ENCODE assay signal across 11 cellular contexts in genomic region chr13:34207334-34207733, GRCh38.
DNase-seq lines count a peak whose midpoint lies in the region; ATAC-seq and TF ChIP-seq lines count a peak whose summit lies in the region.
"Had no signal": no experiment of that assay in that cellular context is flagged by ENCODE, and none has a peak within 500 bp of the region (broad histone marks: within the 10 kb centered on the region; RNA-seq: fewer than 3 reads in every experiment).

No MANE protein-coding gene starts in this region.

- no peak for TF ChIP-seq CTCF in HCT116 (IDR thresholded peaks at IDR 0.05 in 2 of 3, conservative IDR thresholded peaks at IDR 0.05 in 1 of 3; ENCODE audit: borderline replicate concordance in 1 of 3, insufficient read depth in 1 of 3, low read depth in 2 of 3, low read length in 2 of 3)
- TF ChIP-seq CTCF in left ventricle myocardium inferior (IDR thresholded peaks at IDR 0.05; ENCODE audit: borderline replicate concordance): no peak

- H3K79me2 ChIP-seq in HCT116 (ENCODE audit: insufficient read depth, low read length): no peaks in the 10 kb centered on the region

- peak overlapping the region; percentile 49 for H2AFZ ChIP-seq in HCT116 (ENCODE audit: low read depth, low read length, poor library complexity, severe bottlenecking)

- H3K9me2 ChIP-seq in HCT116 (ENCODE audit: insufficient read depth): no peaks in the 10 kb centered on the region

- no peak for TF ChIP-seq POLR2A in HCT116 (IDR thresholded peaks at IDR 0.05; ENCODE audit: borderline replicate concordance, extremely low read depth, insufficient read depth, insufficient read length)

- no peaks in the 10 kb centered on the region for H3K36me3 ChIP-seq in HCT116 (ENCODE audit: control insufficient read depth in 1 of 2, insufficient read depth in 2 of 2, low read length in 2 of 2)
- H3K36me3 ChIP-seq in adipocyte (ENCODE audit: control insufficient read depth, insufficient read depth, low read length, severe bottlenecking): no peaks in the 10 kb centered on the region
- H3K36me3 ChIP-seq in left ventricle myocardium inferior: no peaks in the 10 kb centered on the region
- H3K36me3 ChIP-seq: Peyer's patch had no signal

- RAD21 ChIA-PET in HCT116 (lab: Charles Lee; ENCODE audit: low non-redundant PET in 1 of 2, low total read pairs in 2 of 2, uncharacterized antibody in 2 of 2, unreplicated experiment in 2 of 2): no interaction called here

- H3K9ac ChIP-seq in HCT116 (ENCODE audit: low read length) (no peak overlapping the region), adipocyte (ENCODE audit: low read length) (peak overlapping the region; percentile 74)

- CTCF ChIA-PET in HCT116 (lab: Charles Lee): interaction anchor here (1.8 kb wide), 1 partner anchor 130 kb away, joined by 3 read pairs; no protein-coding TSS in a partner anchor

- no peak for TF ChIP-seq RAD21 in HCT116 (IDR thresholded peaks at IDR 0.05; ENCODE audit: low read depth)

- BruUV-seq in HCT116 (replicated peaks; lab: Mats Ljungman, UMichigan): no TSS peak

- H3K27ac ChIP-seq in HCT116 (ENCODE audit: low read depth, low read length) (no peak overlapping the region), left ventricle myocardium inferior (replicated peaks) (peak overlapping the region; percentile 0)
- H3K27ac ChIP-seq: Peyer's patch, psoas muscle had no signal

- H3K9me3 ChIP-seq in HCT116 (ENCODE audit: control insufficient read depth in 1 of 2, insufficient read depth in 1 of 2, low read depth in 1 of 2, low read length in 2 of 2) (no peaks in the 10 kb centered on the region), adipocyte (ENCODE audit: control insufficient read depth, low read length) (peaks cover 3% of the 10 kb centered on the region), left ventricle myocardium inferior (replicated peaks) (peaks cover 8% of the 10 kb centered on the region)
- H3K9me3 ChIP-seq: Peyer's patch, psoas muscle had no signal

- H4K20me1 ChIP-seq in HCT116 (ENCODE audit: insufficient read depth): no peaks in the 10 kb centered on the region

- H3K27me3 ChIP-seq in HCT116 (ENCODE audit: insufficient read depth, low read length) (no peaks in the 10 kb centered on the region), adipocyte (replicated peaks; ENCODE audit: control insufficient read depth, insufficient read depth, low read length) (no peaks in the 10 kb centered on the region), left ventricle myocardium inferior (ENCODE audit: low read depth) (no peaks in the 10 kb centered on the region)
- H3K27me3 ChIP-seq: Peyer's patch had no signal

- no peak overlapping the region for H3K4me3 ChIP-seq in HCT116 (replicated peaks in 1 of 2; ENCODE audit: low read depth in 1 of 2, low read length in 2 of 2)
- H3K4me3 ChIP-seq in adipocyte (ENCODE audit: low read length): no peak overlapping the region
- H3K4me3 ChIP-seq in left ventricle myocardium inferior: no peak overlapping the region
- H3K4me3 ChIP-seq: Peyer's patch, psoas muscle had no signal

- intact Hi-C loops in HCT116 (cut with micrococcal nuclease) (no loop called here), left ventricle myocardium inferior (cut with micrococcal nuclease) (no loop called here)

- H3K4me1 ChIP-seq in HCT116 (ENCODE audit: control insufficient read depth in 1 of 2, insufficient read depth in 2 of 2, low read length in 2 of 2) (peaks cover 0 to 10% of the 10 kb centered on the region in 2 experiments; a peak in 2 of 4 replicates), adipocyte (ENCODE audit: control insufficient read depth, insufficient read depth, low read length) (peaks cover 30% of the 10 kb centered on the region), left ventricle myocardium inferior (peaks cover 13% of the 10 kb centered on the region)
- H3K4me1 ChIP-seq: Peyer's patch, psoas muscle had no signal

- no peak for DNase-seq in HCT116 (ENCODE audit: low read depth, low spot score)
- peak; percentile 64 for DNase-seq in adipocyte (ENCODE audit: low read depth)
- DNase-seq in left ventricle myocardium inferior: peak; percentile 17
- DNase-seq in smooth muscle cell of the brain vasculature (ENCODE audit: low read depth, low spot score): peak; percentile 15
- DNase-seq in NCI-H1436 treated with DMSO at 0.1 percent for 48 hours (lab: John Stamatoyannopoulos, UW): no peak
- DNase-seq in NCI-H1048 (lab: John Stamatoyannopoulos, UW): no peak
- DNase-seq in superior temporal gyrus (ENCODE audit: extremely low spot score): no peak
- DNase-seq: activated CD4-positive, CD25-positive, alpha-beta regulatory T cell; NCI-H2029 treated with DMSO at 0.1 percent for 48 hours; Peyer's patch; psoas muscle had no signal

- peak; percentile 67 for ATAC-seq in HCT116
- ATAC-seq: psoas muscle had no signal

- POLR2A ChIA-PET in HCT116 (lab: Charles Lee): no interaction called here

- H3K4me2 ChIP-seq in HCT116 (ENCODE audit: low read length): peak overlapping the region; percentile 11; the same call in 1 of the 2 replicates

TF ChIP-seq in HCT116, 20 proteins besides CTCF, POLR2A, EP300 and RAD21:
- TF ChIP-seq ZFX (IDR thresholded peaks at IDR 0.05) (no peak), EGR1 (IDR thresholded peaks at IDR 0.05; ENCODE audit: low read depth) (no peak), EZH2phosphoT487 (IDR thresholded peaks at IDR 0.05; ENCODE audit: borderline replicate concordance) (no peak), MAX (IDR thresholded peaks at IDR 0.05) (no peak), CBX3 (IDR thresholded peaks at IDR 0.05; ENCODE audit: low read depth) (no peak), FOSL1 (IDR thresholded peaks at IDR 0.05; ENCODE audit: low read depth) (no peak), SP1 (IDR thresholded peaks at IDR 0.05; ENCODE audit: low read depth) (no peak), ZNF274 (IDR thresholded peaks at IDR 0.05; ENCODE audit: low read depth, low read length) (no peak), TCF7L2 (IDR thresholded peaks at IDR 0.05; ENCODE audit: borderline replicate concordance, extremely low read depth, insufficient read depth, insufficient read length) (no peak), POLR2AphosphoS5 (IDR thresholded peaks at IDR 0.05; ENCODE audit: low read depth, low read length) (no peak), EZH2 (IDR thresholded peaks at IDR 0.05) (no peak)
- TF ChIP-seq, protein P1, sequence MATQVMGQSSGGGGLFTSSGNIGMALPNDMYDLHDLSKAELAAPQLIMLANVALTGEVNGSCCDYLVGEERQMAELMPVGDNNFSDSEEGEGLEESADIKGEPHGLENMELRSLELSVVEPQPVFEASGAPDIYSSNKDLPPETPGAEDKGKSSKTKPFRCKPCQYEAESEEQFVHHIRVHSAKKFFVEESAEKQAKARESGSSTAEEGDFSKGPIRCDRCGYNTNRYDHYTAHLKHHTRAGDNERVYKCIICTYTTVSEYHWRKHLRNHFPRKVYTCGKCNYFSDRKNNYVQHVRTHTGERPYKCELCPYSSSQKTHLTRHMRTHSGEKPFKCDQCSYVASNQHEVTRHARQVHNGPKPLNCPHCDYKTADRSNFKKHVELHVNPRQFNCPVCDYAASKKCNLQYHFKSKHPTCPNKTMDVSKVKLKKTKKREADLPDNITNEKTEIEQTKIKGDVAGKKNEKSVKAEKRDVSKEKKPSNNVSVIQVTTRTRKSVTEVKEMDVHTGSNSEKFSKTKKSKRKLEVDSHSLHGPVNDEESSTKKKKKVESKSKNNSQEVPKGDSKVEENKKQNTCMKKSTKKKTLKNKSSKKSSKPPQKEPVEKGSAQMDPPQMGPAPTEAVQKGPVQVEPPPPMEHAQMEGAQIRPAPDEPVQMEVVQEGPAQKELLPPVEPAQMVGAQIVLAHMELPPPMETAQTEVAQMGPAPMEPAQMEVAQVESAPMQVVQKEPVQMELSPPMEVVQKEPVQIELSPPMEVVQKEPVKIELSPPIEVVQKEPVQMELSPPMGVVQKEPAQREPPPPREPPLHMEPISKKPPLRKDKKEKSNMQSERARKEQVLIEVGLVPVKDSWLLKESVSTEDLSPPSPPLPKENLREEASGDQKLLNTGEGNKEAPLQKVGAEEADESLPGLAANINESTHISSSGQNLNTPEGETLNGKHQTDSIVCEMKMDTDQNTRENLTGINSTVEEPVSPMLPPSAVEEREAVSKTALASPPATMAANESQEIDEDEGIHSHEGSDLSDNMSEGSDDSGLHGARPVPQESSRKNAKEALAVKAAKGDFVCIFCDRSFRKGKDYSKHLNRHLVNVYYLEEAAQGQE (IDR thresholded peaks at IDR 0.05; ENCODE audit: low read depth): no peak
TF ChIP-seq in HCT116: peak in this region for 0.

Comparison
In these comparisons a context has a peak if more than half of its experiments do, and no peak if none do; other contexts are left out.
1. DNase-seq: peak in adipocyte (single experiment), left ventricle myocardium inferior (single experiment) and smooth muscle cell of the brain vasculature (single experiment); none in HCT116 (single experiment), NCI-H1436 treated with DMSO at 0.1 percent for 48 hours (single experiment), NCI-H1048 (single experiment) and superior temporal gyrus (single experiment).